ENCODE assay signal across 10 cellular contexts in genomic region chr11:640021-640706, GRCh38. TPM values are rescaled to one million over a fixed set of nuclear protein-coding genes. Genes with fewer than 3 reads are reported as not detected.
DNase-seq lines count a peak whose midpoint lies in the region; ATAC-seq lines count a peak whose summit lies in the region.
"Had no signal": no experiment of that assay in that cellular context is flagged by ENCODE, and none has a peak within 500 bp of the region (broad histone marks: within the 10 kb centered on the region; RNA-seq: fewer than 3 reads in every experiment).

No MANE protein-coding gene starts in this region.

- H3K4me3 Mint-ChIP-seq in T-cell, result peak overlapping the region; percentile 25 to 75 (median 37)

- peaks cover under 1% of the 10 kb centered on the region for H3K36me3 Mint-ChIP-seq in T-cell

- no peaks in the 10 kb centered on the region for H3K9me3 Mint-ChIP-seq in T-cell

- H3K4me1 Mint-ChIP-seq in T-cell, result peaks cover 15 to 19% (median 19%) of the 10 kb centered on the region in 3 donors

- peak in 2 of 4 experiments; percentile 14 to 24 for ATAC-seq in T-cell (replicated peaks in 1 of 4)
- ATAC-seq in HG03571 (IDR thresholded peaks at IDR 0.05; ENCODE audit: unreplicated experiment), result no peak
- ATAC-seq in HG03520 (IDR thresholded peaks at IDR 0.05; ENCODE audit: unreplicated experiment), result no peak

- H3K27ac Mint-ChIP-seq in T-cell, result peak overlapping the region in 1 of 2 donors; percentile 39

- POLR2A ChIA-PET in T-cell (lab: Charles Lee), result no interaction called here

- CTCF ChIA-PET in T-cell (lab: Charles Lee), result no interaction called here

- DNase-seq in CD1c-positive myeloid dendritic cell (ENCODE audit: extremely low spot score) (peak; percentile 53), T-cell (peak in 1 of 34 experiments; percentile 52), left kidney (ENCODE audit: low read depth, low spot score) (peak; percentile 58), HT-29 (ENCODE audit: low spot score) (no peak)
- DNase-seq: glutamatergic neuron, MV-4-11 had no signal

- H3K27me3 Mint-ChIP-seq in T-cell, result peaks cover 14 to 32% of the 10 kb centered on the region in 2 donors

RNA-seq across cellular contexts. Expression of gene DRD4, which starts 3.1 kb away (rescaled TPM):
- 1 to 10 TPM in 2 of 5 donors, under 1 TPM in 3; 0.49 to 1.3 (median 0.98) TPM for total RNA-seq in T-cell
- 0.34 and 0.92 TPM in 2 replicates for total RNA-seq in HT-29 (2014; rRNA removed; shearing (Covaris generic))
- total RNA-seq: ascending aorta had no signal

RNA-seq across cellular contexts. Expression of gene SCT, which starts 13.2 kb away (rescaled TPM):
- not detected for total RNA-seq in T-cell
- not detected in 2 replicates for total RNA-seq in HT-29 (2014; rRNA removed; shearing (Covaris generic))
- total RNA-seq: ascending aorta, lower leg skin had no signal

RNA-seq across cellular contexts. Expression of gene CDHR5, which starts 15.4 kb away (rescaled TPM):
- under 1 TPM in 2 of 5 donors, not detected in 3; 0.26 to 0.29 TPM for total RNA-seq in T-cell
- total RNA-seq in HT-29 (2014; rRNA removed; shearing (Covaris generic)), result 11.9 and 12.1 TPM in 2 replicates
- total RNA-seq: lower leg skin had no signal

RNA-seq across cellular contexts. Expression of gene IRF7, which starts 24.4 kb away (rescaled TPM):
- total RNA-seq in T-cell, result 100 to 1,000 TPM in 1 of 5 donors, 10 to 100 TPM in 4; 58.9 to 128 (median 73.7) TPM
- 263 and 329 TPM in 2 replicates for total RNA-seq in HT-29 (2014; rRNA removed; shearing (Covaris generic))

RNA-seq across cellular contexts. Expression of gene DEAF1, which starts 54.9 kb away (rescaled TPM):
- total RNA-seq in T-cell, result 100 to 1,000 TPM in 1 of 5 donors, 10 to 100 TPM in 4; 55.8 to 121 (median 57.3) TPM
- 77.8 and 139 TPM in 2 replicates for total RNA-seq in HT-29 (2014; rRNA removed; shearing (Covaris generic))

Comparison
In these comparisons a context has a peak if more than half of its experiments do, and no peak if none do; other contexts are left out.
1. RNA of gene CDHR5, which starts 15.4 kb away (total RNA-seq): 11.9 to 12.1 TPM in HT-29; 0.26 to 0.29 TPM in T-cell; every median in the first group is over 10 times any median in the second.